In the genomic region with DNA sequence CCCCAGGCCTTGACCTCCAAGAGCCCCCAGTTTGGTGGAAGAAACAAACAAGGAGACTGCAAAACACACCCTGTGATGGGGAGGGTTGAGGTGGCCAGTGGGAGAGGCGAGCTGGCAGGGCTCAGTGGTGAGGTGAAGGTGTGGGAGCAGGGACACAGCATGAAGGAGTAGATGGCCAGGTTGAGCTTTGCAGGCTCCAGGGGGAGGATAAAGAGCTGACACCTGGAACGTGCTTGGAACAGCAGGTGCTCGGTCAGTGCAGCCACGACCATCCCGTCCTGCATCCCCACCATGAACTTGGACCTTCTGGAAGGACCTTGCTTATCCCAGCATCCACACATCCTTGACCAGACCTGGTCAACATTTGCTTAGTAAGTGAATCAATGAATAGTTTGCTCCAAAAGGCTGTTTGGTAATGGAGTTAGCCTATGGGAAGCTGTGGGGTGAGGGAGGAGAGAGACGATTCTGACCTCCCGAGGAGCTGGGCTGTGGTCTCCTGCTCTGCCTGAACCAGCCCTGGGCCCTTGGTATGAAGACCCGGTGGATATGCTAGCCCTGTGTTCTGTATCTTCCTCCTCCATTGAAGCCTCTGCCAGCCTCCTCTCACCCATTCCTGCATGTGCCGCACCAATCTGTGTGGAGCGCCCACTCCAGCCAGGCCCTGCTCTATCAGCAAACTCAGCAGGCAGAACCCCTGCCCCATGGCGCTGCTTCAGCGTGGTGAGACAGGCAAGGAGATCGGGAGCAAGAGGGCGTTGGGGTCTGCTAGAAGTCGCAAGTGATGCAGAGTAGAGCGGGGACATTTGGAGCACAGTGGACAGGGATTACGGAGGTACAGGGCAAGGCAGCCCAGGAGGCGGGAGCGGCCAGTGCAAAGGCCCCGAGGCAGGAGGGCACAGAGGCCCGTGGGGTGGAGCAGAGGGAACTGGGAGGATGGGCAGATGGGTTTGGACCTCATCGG, we compare ENCODE assay signal across 22 cellular contexts. TPM values are rescaled to one million over a fixed set of nuclear protein-coding genes. Genes with fewer than 3 reads are reported as not detected.
"Had no signal": no experiment of that assay in that cellular context is flagged by ENCODE, and none has a peak within 500 bp of the region (broad histone marks: within the 10 kb centered on the region; RNA-seq: fewer than 3 reads in every experiment).

No MANE protein-coding gene starts in this region.

- H3K4me3 Mint-ChIP-seq: activated CD4-positive, alpha-beta T cell treated with anti-CD3 and anti-CD28 coated beads, Interleukin-2, amount 10 ng/mL, durations not matched to agents 7 days and 5 days; activated CD8-positive, alpha-beta memory T cell treated with anti-CD3 and anti-CD28 coated beads, Interleukin-2, amount 10 ng/mL, durations not matched to agents 7 days and 5 days; activated CD8-positive, alpha-beta T cell treated with anti-CD3 and anti-CD28 coated beads for 36 hours; activated naive CD4-positive, alpha-beta T cell treated with anti-CD3 and anti-CD28 coated beads, Interleukin-2, amount 10 ng/mL, durations not matched to agents 7 days and 5 days; nephron; stimulated activated naive CD8-positive, alpha-beta T cell treated with anti-CD3 and anti-CD28 coated beads, Interleukin-15, amount 100 ng/mL, for 72 hours had no signal

- H3K4me1 Mint-ChIP-seq: activated CD4-positive, alpha-beta T cell treated with anti-CD3 and anti-CD28 coated beads, Interleukin-2, amount 10 ng/mL, durations not matched to agents 7 days and 5 days; activated CD8-positive, alpha-beta memory T cell treated with anti-CD3 and anti-CD28 coated beads, Interleukin-2, amount 10 ng/mL, durations not matched to agents 7 days and 5 days; activated naive CD4-positive, alpha-beta T cell treated with anti-CD3 and anti-CD28 coated beads, Interleukin-2, amount 10 ng/mL, durations not matched to agents 7 days and 5 days; stimulated activated naive CD8-positive, alpha-beta T cell treated with anti-CD3 and anti-CD28 coated beads, Interleukin-15, amount 100 ng/mL, for 72 hours had no signal

- H3K9me3 ChIP-seq: left lung, tibial nerve had no signal

- H3K27me3 ChIP-seq: left lung, tibial nerve had no signal

- H3K27ac Mint-ChIP-seq: activated CD4-positive, alpha-beta T cell treated with anti-CD3 and anti-CD28 coated beads, Interleukin-2, amount 10 ng/mL, durations not matched to agents 7 days and 5 days; activated CD8-positive, alpha-beta memory T cell treated with anti-CD3 and anti-CD28 coated beads, Interleukin-2, amount 10 ng/mL, durations not matched to agents 7 days and 5 days; activated CD8-positive, alpha-beta T cell treated with anti-CD3 and anti-CD28 coated beads for 36 hours; activated naive CD4-positive, alpha-beta T cell treated with anti-CD3 and anti-CD28 coated beads, Interleukin-2, amount 10 ng/mL, durations not matched to agents 7 days and 5 days; nephron; stimulated activated naive CD8-positive, alpha-beta T cell treated with anti-CD3 and anti-CD28 coated beads, Interleukin-15, amount 100 ng/mL, for 72 hours had no signal

- H3K4me1 ChIP-seq: foreskin keratinocyte had no signal

- ATAC-seq: activated CD8-positive, alpha-beta memory T cell treated with anti-CD3 and anti-CD28 coated beads, Interleukin-2, amount 10 ng/mL, durations not matched to agents 7 days and 5 days; activated CD8-positive, alpha-beta T cell treated with anti-CD3 and anti-CD28 coated beads for 36 hours; foreskin keratinocyte; left lung; stimulated activated naive CD8-positive, alpha-beta T cell treated with anti-CD3 and anti-CD28 coated beads, Interleukin-15, amount 100 ng/mL, for 72 hours had no signal

- H3K4me3 ChIP-seq: left lung, tibial nerve had no signal

- H3K9me3 Mint-ChIP-seq: activated CD4-positive, alpha-beta T cell treated with anti-CD3 and anti-CD28 coated beads, Interleukin-2, amount 10 ng/mL, durations not matched to agents 7 days and 5 days; activated CD8-positive, alpha-beta T cell treated with anti-CD3 and anti-CD28 coated beads for 36 hours; activated naive CD4-positive, alpha-beta T cell treated with anti-CD3 and anti-CD28 coated beads, Interleukin-2, amount 10 ng/mL, durations not matched to agents 7 days and 5 days; nephron; stimulated activated naive CD8-positive, alpha-beta T cell treated with anti-CD3 and anti-CD28 coated beads, Interleukin-15, amount 100 ng/mL, for 72 hours had no signal

- H3K36me3 Mint-ChIP-seq: activated CD8-positive, alpha-beta memory T cell treated with anti-CD3 and anti-CD28 coated beads, Interleukin-2, amount 10 ng/mL, durations not matched to agents 7 days and 5 days; activated naive CD4-positive, alpha-beta T cell treated with anti-CD3 and anti-CD28 coated beads, Interleukin-2, amount 10 ng/mL, durations not matched to agents 7 days and 5 days had no signal

- H3K27ac ChIP-seq: foreskin keratinocyte, left lung had no signal

- H3K27me3 Mint-ChIP-seq: activated CD4-positive, alpha-beta T cell treated with anti-CD3 and anti-CD28 coated beads, Interleukin-2, amount 10 ng/mL, durations not matched to agents 7 days and 5 days; activated CD8-positive, alpha-beta memory T cell treated with anti-CD3 and anti-CD28 coated beads, Interleukin-2, amount 10 ng/mL, durations not matched to agents 7 days and 5 days had no signal

- DNase-seq: activated CD4-positive, alpha-beta T cell treated with anti-CD3 and anti-CD28 coated beads, Interleukin-2, amount 10 ng/mL, durations not matched to agents 7 days and 5 days; activated CD8-positive, alpha-beta memory T cell treated with anti-CD3 and anti-CD28 coated beads, Interleukin-2, amount 10 ng/mL, durations not matched to agents 7 days and 5 days; activated CD8-positive, alpha-beta T cell treated with anti-CD3 and anti-CD28 coated beads for 36 hours; activated effector memory CD4-positive, alpha-beta T cell treated with anti-CD3 and anti-CD28 coated beads, Interleukin-2, amount 50 U/mL, for 16 hours; activated naive CD4-positive, alpha-beta T cell treated with anti-CD3 and anti-CD28 coated beads, Interleukin-2, amount 10 ng/mL, durations not matched to agents 7 days and 5 days; activated T-cell treated with anti-CD3 and anti-CD28 coated beads for 4 hours; amygdala; caudate nucleus; effector memory CD4-positive, alpha-beta T cell; foreskin keratinocyte; nucleus accumbens; retina; stimulated activated CD4-positive, alpha-beta T cell treated with anti-CD3 and anti-CD28 coated beads, Interleukin-12 subunit alpha, Interleukin-12 subunit beta, amount 100 ng/mL, for 4 hours; stimulated activated CD4-positive, alpha-beta T cell treated with anti-CD3 and anti-CD28 coated beads, Interleukin-1b, Interleukin-23, amount 100 ng/mL, for 48 hours; stimulated activated naive CD8-positive, alpha-beta T cell treated with anti-CD3 and anti-CD28 coated beads, Interleukin-15, amount 100 ng/mL, for 72 hours had no signal

- H3K36me3 ChIP-seq: left lung, tibial nerve had no signal

RNA-seq across cellular contexts. Expression of a gene that starts 9.9 kb away (rescaled TPM):
- total RNA-seq: activated CD4-positive, alpha-beta T cell treated with anti-CD3 and anti-CD28 coated beads, Interleukin-2, amount 10 ng/mL, durations not matched to agents 7 days and 5 days; activated CD8-positive, alpha-beta memory T cell treated with anti-CD3 and anti-CD28 coated beads, Interleukin-2, amount 10 ng/mL, durations not matched to agents 7 days and 5 days; activated CD8-positive, alpha-beta T cell treated with anti-CD3 and anti-CD28 coated beads for 36 hours; foreskin keratinocyte; glomerular endothelial cell; kidney epithelial cell; left lung; myocyte; T-helper 2 cell treated with Interferon-gamma antibody and Interleukin-4, amounts not matched to agents 100 ng/mL and 5 ng/mL, for 36 hours; tibial nerve had no signal
- polyA plus RNA-seq: foreskin keratinocyte had no signal
